In genomic region chr16:67248401-67249177, GRCh38 we compare ENCODE assay signal across 8 cellular contexts. TPM values are rescaled to one million over a fixed set of nuclear protein-coding genes. Genes with fewer than 3 reads are reported as not detected.
DNase-seq lines count a peak whose midpoint lies in the region; ATAC-seq and TF ChIP-seq lines count a peak whose summit lies in the region.

SLC9A5 (plus strand) TSS chr16:67248979; CDS start chr16:67249015, 36 bp downstream.

- no peaks in the 10 kb centered on the region for H3K9me3 Mint-ChIP-seq in activated CD4-positive, alpha-beta memory T cell treated with anti-CD3 and anti-CD28 coated beads for 36 hours

- no peak within 1 kb of the TSS for H2AK5ac ChIP-seq in trophoblast cell (ENCODE audit: low read length)

- TF ChIP-seq POLR2A in GM18951 (IDR thresholded peaks at IDR 0.05; ENCODE audit: extremely low read depth, insufficient read depth, insufficient read length) (peak; percentile 47), gastroesophageal sphincter (IDR thresholded peaks at IDR 0.05) (no peak)

- peaks cover 0 to 57% (median 38%) of the 10 kb centered on the region in 3 donors for H3K4me1 ChIP-seq in gastroesophageal sphincter
- H3K4me1 ChIP-seq in trophoblast cell (ENCODE audit: control insufficient read depth in 1 of 2, insufficient read depth in 2 of 2, low read length in 2 of 2) = peaks cover 35 to 40% of the 10 kb centered on the region in 2 experiments

- no peak for DNase-seq in BJ (ENCODE audit: low read depth)
- peak; percentile 47 for DNase-seq in activated CD4-positive, alpha-beta memory T cell treated with anti-CD3 and anti-CD28 coated beads for 36 hours
- DNase-seq in trophoblast cell = peak in 1 of 2 donors; percentile 5
- DNase-seq in GF-D8 (lab: John Stamatoyannopoulos, UW) = no peak
- DNase-seq in cortex of kidney (lab: John Stamatoyannopoulos, UW) = no peak
- no peak for DNase-seq in SIG-M5 treated with dmso at 0.1 percent for 504 hours (lab: John Stamatoyannopoulos, UW; ENCODE audit: unreplicated experiment)

- CTCF ChIA-PET in BJ (lab: Yijun Ruan, JAX) = interaction anchor here (1.0 to 4.8 kb wide), 8 partner anchors 9 to 267 kb away, joined by 3 to 24 read pairs (median 4); partner anchors contain the start of gene TMEM208
- CTCF ChIA-PET in activated CD4-positive, alpha-beta memory T cell treated with anti-CD3 and anti-CD28 coated beads for 36 hours (lab: Charles Lee) = interaction anchor here (0.6 to 2.9 kb wide), 8 partner anchors 12 to 233 kb away, joined by 3 to 14 read pairs (median 4); partner anchors contain the start of genes ATP6V0D1 and TPPP3

- no peak within 1 kb of the TSS for H3K4ac ChIP-seq in trophoblast cell (ENCODE audit: low read depth, low read length)

- H3K18ac ChIP-seq in trophoblast cell (ENCODE audit: low read length) = peak within 1 kb of the TSS; percentile 36

- H4K8ac ChIP-seq in trophoblast cell (ENCODE audit: low read depth, low read length) = no peak within 1 kb of the TSS

- no peak within 1 kb of the TSS for H2BK120ac ChIP-seq in trophoblast cell (ENCODE audit: insufficient read depth, low read length, poor library complexity)

- H3K4me3 Mint-ChIP-seq in activated CD4-positive, alpha-beta memory T cell treated with anti-CD3 and anti-CD28 coated beads for 36 hours = peak within 1 kb of the TSS; percentile 90

- no peak within 1 kb of the TSS for H3K23ac ChIP-seq in trophoblast cell (ENCODE audit: low read length)

- POLR2A ChIA-PET in BJ (lab: Charles Lee) = interaction anchor here (0.6 kb wide), 1 partner anchor 150 kb away, joined by 4 read pairs; no protein-coding TSS in a partner anchor
- POLR2A ChIA-PET in activated CD4-positive, alpha-beta memory T cell treated with anti-CD3 and anti-CD28 coated beads for 36 hours (lab: Charles Lee) = interaction anchor here (0.6 to 1.5 kb wide), 5 partner anchors 18 to 234 kb away, joined by 3 to 5 read pairs (median 4); no protein-coding TSS in a partner anchor

- H4K12ac ChIP-seq in trophoblast cell (ENCODE audit: low read depth, low read length) = no peak within 1 kb of the TSS

- H4K91ac ChIP-seq in trophoblast cell (ENCODE audit: low read depth, low read length) = no peak within 1 kb of the TSS

- intact Hi-C loops in activated CD4-positive, alpha-beta memory T cell treated with anti-CD3 and anti-CD28 coated beads for 36 hours (cut with micrococcal nuclease) = loop anchor here (10.0 kb wide), 1 partner anchor 416 kb away; the partner anchor contains the start of genes ACD, C16orf86, ENKD1 and PARD6A

- peak within 1 kb of the TSS; percentile 96 for H3K4me2 ChIP-seq in trophoblast cell (ENCODE audit: low read length)

- H3K27ac Mint-ChIP-seq in activated CD4-positive, alpha-beta memory T cell treated with anti-CD3 and anti-CD28 coated beads for 36 hours = peak within 1 kb of the TSS; percentile 86

- no peak for ATAC-seq in gastroesophageal sphincter

- H3K36me3 ChIP-seq in BJ (ENCODE audit: control insufficient read depth, insufficient read depth, low read length) (peaks cover 3% of the 10 kb centered on the region), gastroesophageal sphincter (no peaks in the 10 kb centered on the region), trophoblast cell (ENCODE audit: control insufficient read depth in 1 of 2, insufficient read depth in 2 of 2, low read length in 2 of 2) (no peaks in the 10 kb centered on the region)

- peak within 1 kb of the TSS; percentile 43 for H2AFZ ChIP-seq in trophoblast cell (ENCODE audit: insufficient read depth, low read length, poor library complexity)

- H3K9ac ChIP-seq in trophoblast cell (ENCODE audit: low read length) = no peak within 1 kb of the TSS

- 0% methylated on average over 1 to 3 of the region's 75 CpGs for WGBS in gastroesophageal sphincter (ENCODE audit: low coverage in 1 of 2), 2 donors
- WGBS in trophoblast cell (ENCODE audit: extremely low coverage, insufficient coverage, insufficient read length) = no CpG with 5 or more reads among the region's 75 CpGs

- H3K9me3 ChIP-seq in gastroesophageal sphincter (no peaks in the 10 kb centered on the region), trophoblast cell (ENCODE audit: insufficient read depth, low read depth, low read length) (peaks cover 1% of the 10 kb centered on the region)

- H3K36me3 Mint-ChIP-seq in activated CD4-positive, alpha-beta memory T cell treated with anti-CD3 and anti-CD28 coated beads for 36 hours = peaks cover 4% of the 10 kb centered on the region

- peaks cover 1% of the 10 kb centered on the region for H3K27me3 Mint-ChIP-seq in activated CD4-positive, alpha-beta memory T cell treated with anti-CD3 and anti-CD28 coated beads for 36 hours

- no peak within 1 kb of the TSS for H2BK12ac ChIP-seq in trophoblast cell (ENCODE audit: low read length)

- no peaks in the 10 kb centered on the region for H3K27me3 ChIP-seq in BJ (ENCODE audit: control insufficient read depth, insufficient read depth, low read length)
- H3K27me3 ChIP-seq in gastroesophageal sphincter = peaks cover 45% of the 10 kb centered on the region
- peaks cover 27% of the 10 kb centered on the region for H3K27me3 ChIP-seq in trophoblast cell (ENCODE audit: insufficient read depth, low read length)

- H3K79me1 ChIP-seq in trophoblast cell (ENCODE audit: low read length) = peaks cover 20% of the 10 kb centered on the region

- H3K27ac ChIP-seq in gastroesophageal sphincter (peak within 1 kb of the TSS in 3 of 4 donors; percentile 83 to 87 (median 86)), trophoblast cell (ENCODE audit: low read depth, low read length) (no peak within 1 kb of the TSS)

- no peak within 1 kb of the TSS for H3K14ac ChIP-seq in trophoblast cell (ENCODE audit: low read length)

- TF ChIP-seq EP300 in gastroesophageal sphincter (IDR thresholded peaks at IDR 0.05) = no peak

- peak within 1 kb of the TSS; percentile 52 for H3K4me3 ChIP-seq in BJ (ENCODE audit: low read depth, low read length)
- H3K4me3 ChIP-seq in gastroesophageal sphincter = peak within 1 kb of the TSS; percentile 31 to 80
- peak within 1 kb of the TSS; percentile 57 for H3K4me3 ChIP-seq in trophoblast cell (ENCODE audit: low read depth, low read length)

- peaks cover 3% of the 10 kb centered on the region for H3K79me2 ChIP-seq in trophoblast cell (ENCODE audit: control insufficient read depth, insufficient read depth, low read length, poor library complexity)

- in situ Hi-C loops in GM18951 (cut with MboI; ENCODE audit: low sequenced_read_pairs, unreplicated experiment) = no loop called here

- H3K4me1 Mint-ChIP-seq in activated CD4-positive, alpha-beta memory T cell treated with anti-CD3 and anti-CD28 coated beads for 36 hours (ENCODE audit: low read depth) = peaks cover 37% of the 10 kb centered on the region

- no peak within 1 kb of the TSS for H2BK5ac ChIP-seq in trophoblast cell (ENCODE audit: low read depth, low read length, poor library complexity)

- peak; percentile 6; the same call in 1 of the 2 replicates for TF ChIP-seq CTCF in BJ (IDR thresholded peaks at IDR 0.05; ENCODE audit: insufficient read depth, low read depth, low read length)
- TF ChIP-seq CTCF in gastroesophageal sphincter (IDR thresholded peaks at IDR 0.05) = peak in 3 of 4 experiments; percentile 32 to 41 (median 36)

RNA-seq across cellular contexts. Expression of gene SLC9A5, which starts in this region (rescaled TPM):
- polyA plus RNA-seq in BJ (2011; rRNA removed) = 2.1 and 2.6 TPM in 2 replicates
- polyA minus RNA-seq in BJ (2011; rRNA and poly(A)+ RNA removed) = 1.0 and 1.9 TPM in 2 replicates
- total RNA-seq in activated CD4-positive, alpha-beta memory T cell treated with anti-CD3 and anti-CD28 coated beads for 36 hours = 1 to 10 TPM; 5.9 to 6.1 TPM
- under 1 TPM; 0.13 to 0.93 (median 0.21) TPM for total RNA-seq in gastroesophageal sphincter
- polyA plus RNA-seq in trophoblast cell (2013) = 0.63 and 0.68 TPM in 2 replicates
